Comparison of ENCODE assay signal across 30 cellular contexts in genomic region chr10:133361773-133362441, GRCh38. TPM values are rescaled to one million over a fixed set of nuclear protein-coding genes. Genes with fewer than 3 reads are reported as not detected.
DNase-seq lines count a peak whose midpoint lies in the region; ATAC-seq and TF ChIP-seq lines count a peak whose summit lies in the region.
"Had no signal": no experiment of that assay in that cellular context is flagged by ENCODE, and none has a peak within 500 bp of the region (broad histone marks: within the 10 kb centered on the region; RNA-seq: fewer than 3 reads in every experiment).

No MANE protein-coding gene starts in this region.

- POLR2A ChIA-PET in CD4-positive, alpha-beta T cell (lab: Charles Lee): no interaction called here

- H3K9ac ChIP-seq in MM.1S (ENCODE audit: low read length): no peak overlapping the region

- H3K4me1 Mint-ChIP-seq in CD4-positive, alpha-beta T cell (ENCODE audit: low read depth): no peaks in the 10 kb centered on the region
- peaks cover 10% of the 10 kb centered on the region for H3K4me1 Mint-ChIP-seq in activated naive CD8-positive, alpha-beta T cell treated with anti-CD3 and anti-CD28 coated beads, Interleukin-2, amount 50 U/mL, for 24 hours
- H3K4me1 Mint-ChIP-seq in stimulated activated effector memory CD8-positive, alpha-beta T cell treated with anti-CD3 and anti-CD28 coated beads, Interleukin-12 subunit alpha, Interleukin-12 subunit beta, amount 100 ng/mL, for 72 hours: peaks cover 12% of the 10 kb centered on the region

- no peak overlapping the region for H2AFZ ChIP-seq in MM.1S (ENCODE audit: low read length)

- TF ChIP-seq CTCF in CD4-positive, alpha-beta T cell (IDR thresholded peaks at IDR 0.05): no peak
- TF ChIP-seq CTCF in MM.1S (IDR thresholded peaks at IDR 0.05; ENCODE audit: low read length): no peak

- DNase-seq in CD4-positive, alpha-beta T cell: no peak
- DNase-seq in activated naive CD8-positive, alpha-beta T cell treated with anti-CD3 and anti-CD28 coated beads, Interleukin-2, amount 50 U/mL, for 24 hours: no peak
- no peak for DNase-seq in stimulated activated effector memory CD8-positive, alpha-beta T cell treated with anti-CD3 and anti-CD28 coated beads, Interleukin-12 subunit alpha, Interleukin-12 subunit beta, amount 100 ng/mL, for 72 hours (ENCODE audit: low spot score in 2 of 2)
- DNase-seq in cortex of kidney (lab: John Stamatoyannopoulos, UW): no peak
- DNase-seq in MM.1S: no peak
- DNase-seq: activated CD4-positive, alpha-beta T cell treated with anti-CD3 and anti-CD28 coated beads, Interleukin-2, amount 50 U/mL, for 1 hour; activated naive CD4-positive, alpha-beta T cell treated with Interleukin-2 at 50 U/mL for 16 hours; AML-193; aorta; central memory CD4-positive, alpha-beta T cell; DMS 273 treated with DMSO at 0.1 percent for 48 hours; effector CD4-positive, alpha-beta T cell; esophagus squamous epithelium; H7; NCI-H1092; NCI-H2029 treated with DMSO at 0.1 percent for 48 hours; NCI-H446; PC-3; sigmoid colon; stimulated activated naive CD4-positive, alpha-beta T cell; thyroid gland had no signal

- no peak overlapping the region for H3K27ac ChIP-seq in CD4-positive, alpha-beta T cell (ENCODE audit: low read depth, low read length)
- no peak overlapping the region for H3K27ac ChIP-seq in MM.1S (ENCODE audit: low read length)
- H3K27ac ChIP-seq: esophagus squamous epithelium, sigmoid colon, thyroid gland had no signal

- intact Hi-C loops in CD4-positive, alpha-beta T cell (cut with DNase I, micrococcal nuclease): no loop called here

- no peak for ATAC-seq in CD4-positive, alpha-beta T cell (ENCODE audit: poor library complexity)
- ATAC-seq in GM18868 (IDR thresholded peaks at IDR 0.05; ENCODE audit: unreplicated experiment) (peak; percentile 33), GM19324 (IDR thresholded peaks at IDR 0.05; ENCODE audit: low FRiP score, unreplicated experiment) (no peak)
- no peak for ATAC-seq in activated naive CD8-positive, alpha-beta T cell treated with anti-CD3 and anti-CD28 coated beads, Interleukin-2, amount 50 U/mL, for 24 hours
- ATAC-seq in stimulated activated effector memory CD8-positive, alpha-beta T cell treated with anti-CD3 and anti-CD28 coated beads, Interleukin-12 subunit alpha, Interleukin-12 subunit beta, amount 100 ng/mL, for 72 hours: no peak
- ATAC-seq: PC-3 had no signal

- CTCF ChIA-PET in CD4-positive, alpha-beta T cell (lab: Charles Lee): no interaction called here

- no peaks in the 10 kb centered on the region for H3K27me3 Mint-ChIP-seq in CD4-positive, alpha-beta T cell
- no peaks in the 10 kb centered on the region for H3K27me3 Mint-ChIP-seq in activated naive CD8-positive, alpha-beta T cell treated with anti-CD3 and anti-CD28 coated beads, Interleukin-2, amount 50 U/mL, for 24 hours

- H3K36me3 Mint-ChIP-seq in CD4-positive, alpha-beta T cell (ENCODE audit: low read depth): peaks cover 18% of the 10 kb centered on the region
- peaks cover 7% of the 10 kb centered on the region for H3K36me3 Mint-ChIP-seq in activated naive CD8-positive, alpha-beta T cell treated with anti-CD3 and anti-CD28 coated beads, Interleukin-2, amount 50 U/mL, for 24 hours (ENCODE audit: low read depth)
- peaks cover 28% of the 10 kb centered on the region for H3K36me3 Mint-ChIP-seq in stimulated activated effector memory CD8-positive, alpha-beta T cell treated with anti-CD3 and anti-CD28 coated beads, Interleukin-12 subunit alpha, Interleukin-12 subunit beta, amount 100 ng/mL, for 72 hours

- H3K4me3 Mint-ChIP-seq in CD4-positive, alpha-beta T cell: no peak overlapping the region
- H3K4me3 Mint-ChIP-seq in activated naive CD8-positive, alpha-beta T cell treated with anti-CD3 and anti-CD28 coated beads, Interleukin-2, amount 50 U/mL, for 24 hours: no peak overlapping the region
- peak overlapping the region; percentile 18 for H3K4me3 Mint-ChIP-seq in stimulated activated effector memory CD8-positive, alpha-beta T cell treated with anti-CD3 and anti-CD28 coated beads, Interleukin-12 subunit alpha, Interleukin-12 subunit beta, amount 100 ng/mL, for 72 hours

- H3F3A ChIP-seq in MM.1S (ENCODE audit: insufficient read depth, low read length): no peaks in the 10 kb centered on the region

- H3K4me3 ChIP-seq in MM.1S (ENCODE audit: low read length): no peak overlapping the region
- H3K4me3 ChIP-seq: esophagus squamous epithelium, sigmoid colon, thyroid gland had no signal

- no peak overlapping the region for H3K4me2 ChIP-seq in MM.1S (ENCODE audit: low read depth, low read length)

- no peaks in the 10 kb centered on the region for H3K27me3 ChIP-seq in CD4-positive, alpha-beta T cell (ENCODE audit: control insufficient read depth, insufficient read depth, low read length)
- H3K27me3 ChIP-seq in MM.1S (replicated peaks; ENCODE audit: insufficient read depth, low read length): peaks cover 4% of the 10 kb centered on the region; the same call in 1 of the 2 replicates
- H3K27me3 ChIP-seq: thyroid gland had no signal

- no peaks in the 10 kb centered on the region for H3K79me2 ChIP-seq in MM.1S (ENCODE audit: low read length)

- no peaks in the 10 kb centered on the region for H3K9me3 ChIP-seq in CD4-positive, alpha-beta T cell (ENCODE audit: control insufficient read depth, low read length)
- no peaks in the 10 kb centered on the region for H3K9me3 ChIP-seq in MM.1S (replicated peaks; ENCODE audit: insufficient read depth, low read length)
- H3K9me3 ChIP-seq: sigmoid colon, thyroid gland had no signal

- H3K36me3 ChIP-seq in MM.1S (replicated peaks; ENCODE audit: insufficient read depth, low read length): no peaks in the 10 kb centered on the region

- H4K20me1 ChIP-seq in MM.1S (ENCODE audit: insufficient read depth, low read length): no peaks in the 10 kb centered on the region

- no peaks in the 10 kb centered on the region for H3K9me3 Mint-ChIP-seq in CD4-positive, alpha-beta T cell
- no peaks in the 10 kb centered on the region for H3K9me3 Mint-ChIP-seq in activated naive CD8-positive, alpha-beta T cell treated with anti-CD3 and anti-CD28 coated beads, Interleukin-2, amount 50 U/mL, for 24 hours
- no peaks in the 10 kb centered on the region for H3K9me3 Mint-ChIP-seq in stimulated activated effector memory CD8-positive, alpha-beta T cell treated with anti-CD3 and anti-CD28 coated beads, Interleukin-12 subunit alpha, Interleukin-12 subunit beta, amount 100 ng/mL, for 72 hours

- H3K27ac Mint-ChIP-seq in CD4-positive, alpha-beta T cell: peak overlapping the region; percentile 6
- H3K27ac Mint-ChIP-seq in activated naive CD8-positive, alpha-beta T cell treated with anti-CD3 and anti-CD28 coated beads, Interleukin-2, amount 50 U/mL, for 24 hours: peak overlapping the region; percentile 3
- H3K27ac Mint-ChIP-seq in stimulated activated effector memory CD8-positive, alpha-beta T cell treated with anti-CD3 and anti-CD28 coated beads, Interleukin-12 subunit alpha, Interleukin-12 subunit beta, amount 100 ng/mL, for 72 hours: peak overlapping the region; percentile 68

- no peaks in the 10 kb centered on the region for H3K4me1 ChIP-seq in MM.1S (ENCODE audit: low read length)

- no peaks in the 10 kb centered on the region for H3K9me2 ChIP-seq in MM.1S (replicated peaks; ENCODE audit: insufficient read depth, low read length)

RNA-seq across cellular contexts. Expression of gene FUOM, which starts 4.1 kb away (rescaled TPM):
- total RNA-seq in CD4-positive, alpha-beta T cell: 10 to 100 TPM; 10.3 to 11.7 TPM

RNA-seq across cellular contexts. Expression of gene ECHS1, which starts 11.2 kb away (rescaled TPM):
- 1 to 10 TPM; 7.6 to 8.3 TPM for total RNA-seq in CD4-positive, alpha-beta T cell

RNA-seq across cellular contexts. Expression of gene PRAP1, which starts 14.7 kb away (rescaled TPM):
- total RNA-seq in CD4-positive, alpha-beta T cell: not detected
- total RNA-seq: aorta; esophagus squamous epithelium; glomerular endothelial cell; H7; HT1080; kidney epithelial cell; LHCN-M2; myocyte; osteocyte; PC-3; T-helper 1 cell treated with Interleukin-12 subunit alpha and Interleukin-12 subunit beta and Interleukin-4 antibody, amounts not matched to agents 30 ng/mL and 1 ng/mL, for 36 hours; thyroid gland had no signal

RNA-seq across cellular contexts. Expression of gene PAOX, which starts 17.2 kb away (rescaled TPM):
- 1 to 10 TPM; 1.9 to 2.6 TPM for total RNA-seq in CD4-positive, alpha-beta T cell

RNA-seq across cellular contexts. Expression of gene CALY, which starts 25.2 kb away (rescaled TPM):
- total RNA-seq in CD4-positive, alpha-beta T cell: 1 to 10 TPM; 3.8 to 3.9 TPM
- total RNA-seq: aorta, esophagus squamous epithelium, glomerular endothelial cell, H7, LHCN-M2, myocyte, PC-3 had no signal

Comparison
In these comparisons a context has a peak if more than half of its experiments do, and no peak if none do; other contexts are left out.
1. H3K27ac Mint-ChIP-seq: peak in every context shown above with its lines; median percentile 68 in stimulated activated effector memory CD8-positive, alpha-beta T cell treated with anti-CD3 and anti-CD28 coated beads, Interleukin-12 subunit alpha, Interleukin-12 subunit beta, amount 100 ng/mL, for 72 hours; 6 in CD4-positive, alpha-beta T cell; 3 in activated naive CD8-positive, alpha-beta T cell treated with anti-CD3 and anti-CD28 coated beads, Interleukin-2, amount 50 U/mL, for 24 hours.